ENCODE assay signal across 27 cellular contexts in the genomic region with DNA sequence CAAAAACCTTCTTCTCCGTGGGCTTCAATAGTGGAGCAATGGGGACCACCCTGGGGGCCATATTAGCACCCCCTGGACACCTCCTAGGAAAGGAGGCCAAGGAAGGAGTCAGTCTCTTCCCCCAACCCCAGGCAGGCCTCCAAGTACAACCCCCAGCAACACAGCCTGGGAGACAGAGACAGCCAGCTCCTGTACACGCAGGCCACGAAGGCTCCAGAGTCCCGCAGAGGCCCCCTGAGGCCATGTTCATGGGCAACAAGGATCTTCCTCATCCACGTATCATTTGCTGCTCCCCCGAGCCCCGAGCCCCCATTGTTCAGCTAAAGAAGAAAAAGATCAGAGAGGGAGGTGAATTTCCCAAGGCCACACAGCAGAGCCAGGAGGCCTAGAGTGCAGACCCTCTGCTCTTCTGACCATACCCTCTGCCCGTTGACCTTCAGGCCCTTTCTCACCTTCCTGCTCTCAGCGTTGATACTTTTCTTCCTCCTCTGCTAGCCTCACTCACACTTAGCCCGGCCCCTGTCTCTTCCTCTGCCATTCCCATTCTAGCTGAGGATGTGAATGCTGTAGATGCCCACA. TPM values are rescaled to one million over a fixed set of nuclear protein-coding genes. Genes with fewer than 3 reads are reported as not detected.
"Had no signal": no experiment of that assay in that cellular context is flagged by ENCODE, and none has a peak within 500 bp of the region (broad histone marks: within the 10 kb centered on the region; RNA-seq: fewer than 3 reads in every experiment).

No MANE protein-coding gene starts in this region.

- H3K4me3 Mint-ChIP-seq: effector memory CD8-positive, alpha-beta T cell; naive B cell; nephron; stimulated activated naive B cell treated with anti-CD40 and anti-IgM and Interleukin-4, amounts not matched to agents 10 μg/mL and 1 μg/mL and 100 μg/mL, for 72 hours; stimulated activated naive CD8-positive, alpha-beta T cell treated with anti-CD3 and anti-CD28 coated beads, Interleukin-15, amount 100 ng/mL, for 72 hours had no signal

- H3K9me3 ChIP-seq: esophagus squamous epithelium, gastroesophageal sphincter, neutrophil, right atrium auricular region, sigmoid colon, testis had no signal

- H3K4me1 Mint-ChIP-seq: naive B cell; stimulated activated naive B cell treated with anti-CD40 and anti-IgM and Interleukin-4, amounts not matched to agents 10 μg/mL and 1 μg/mL and 100 μg/mL, for 72 hours; stimulated activated naive CD8-positive, alpha-beta T cell treated with anti-CD3 and anti-CD28 coated beads, Interleukin-15, amount 100 ng/mL, for 72 hours had no signal

- H3K9me3 Mint-ChIP-seq: effector memory CD8-positive, alpha-beta T cell had no signal

- H3K27ac ChIP-seq: esophagus squamous epithelium, gastroesophageal sphincter, neutrophil, right atrium auricular region, sigmoid colon, skin epidermis, testis, tibial nerve had no signal

- DNase-seq: effector memory CD8-positive, alpha-beta T cell; esophagus squamous epithelium; foreskin fibroblast; glutamatergic neuron; left colon; left ventricle myocardium superior; mesenchymal stem cell; naive B cell; sigmoid colon; stimulated activated CD4-positive, alpha-beta T cell treated with anti-CD3 and anti-CD28 coated beads, Interleukin-2, amount 100 ng/mL, for 24 hours; stimulated activated CD4-positive, alpha-beta T cell treated with anti-CD3 and anti-CD28 coated beads, Interleukin-4, amount 100 ng/mL, for 4 hours; stimulated activated naive B cell treated with anti-CD40 and anti-IgM and Interleukin-4, amounts not matched to agents 10 μg/mL and 1 μg/mL and 100 μg/mL, for 72 hours; stimulated activated naive CD8-positive, alpha-beta T cell treated with anti-CD3 and anti-CD28 coated beads, Interleukin-15, amount 100 ng/mL, for 72 hours; testis had no signal

- ATAC-seq: effector memory CD8-positive, alpha-beta T cell; gastroesophageal sphincter; left colon; left ventricle myocardium superior; stimulated activated naive B cell treated with anti-CD40 and anti-IgM and Interleukin-4, amounts not matched to agents 10 μg/mL and 1 μg/mL and 100 μg/mL, for 72 hours; stimulated activated naive CD8-positive, alpha-beta T cell treated with anti-CD3 and anti-CD28 coated beads, Interleukin-15, amount 100 ng/mL, for 72 hours had no signal

- H3K36me3 ChIP-seq: esophagus squamous epithelium, gastroesophageal sphincter, neutrophil, right atrium auricular region, sigmoid colon, tibial nerve had no signal

- H3K27me3 ChIP-seq: gastroesophageal sphincter, right atrium auricular region, sigmoid colon, testis had no signal

- H3K4me3 ChIP-seq: esophagus squamous epithelium, gastroesophageal sphincter, lung, right atrium auricular region, sigmoid colon, skin epidermis, testis, tibial nerve had no signal

- H3K27ac Mint-ChIP-seq: effector memory CD8-positive, alpha-beta T cell; naive B cell; stimulated activated naive B cell treated with anti-CD40 and anti-IgM and Interleukin-4, amounts not matched to agents 10 μg/mL and 1 μg/mL and 100 μg/mL, for 72 hours had no signal

- H3K4me1 ChIP-seq: esophagus squamous epithelium, gastroesophageal sphincter, right atrium auricular region, sigmoid colon, testis, tibial nerve had no signal

RNA-seq across cellular contexts. Expression of gene MYL10, which starts 35.9 kb away (rescaled TPM):
- total RNA-seq: epithelial cell of proximal tubule, esophagus squamous epithelium, gastroesophageal sphincter, kidney epithelial cell, left colon, left ventricle myocardium superior, lung, osteoblast, posterior vena cava, right atrium auricular region, sigmoid colon, subcutaneous adipose tissue, testis, tibial nerve, ureter had no signal
- polyA plus RNA-seq: lung, sigmoid colon had no signal
